In the genomic region with DNA sequence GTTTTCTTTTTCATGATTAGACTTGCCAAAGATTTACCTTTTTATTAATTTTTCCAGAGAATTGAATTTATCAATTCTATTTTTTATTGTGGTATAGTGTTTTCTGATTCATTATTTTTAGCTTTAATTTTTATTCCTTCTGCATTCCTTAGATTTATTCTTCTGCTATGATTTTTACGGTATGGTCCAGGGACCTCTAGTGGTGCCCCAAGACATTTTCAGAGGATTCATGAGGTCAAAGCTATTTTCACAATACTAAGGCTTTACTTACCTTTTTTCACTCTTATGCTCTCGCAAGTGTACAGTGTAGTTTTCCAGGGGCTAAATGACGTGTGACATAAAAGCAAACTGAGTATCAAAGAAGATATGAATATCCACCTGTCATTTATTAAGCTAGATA, we compare ENCODE assay signal across 9 cellular contexts. TPM values are rescaled to one million over a fixed set of nuclear protein-coding genes. Genes with fewer than 3 reads are reported as not detected.
DNase-seq lines count a peak whose midpoint lies in the region; ATAC-seq and TF ChIP-seq lines count a peak whose summit lies in the region.
"Had no signal": no experiment of that assay in that cellular context is flagged by ENCODE, and none has a peak within 500 bp of the region (broad histone marks: within the 10 kb centered on the region; RNA-seq: fewer than 3 reads in every experiment).

No MANE protein-coding gene starts in this region.

- H3K36me3 Mint-ChIP-seq in activated T-helper 2 cell treated with anti-CD3 and anti-CD28 coated beads, Interferon-gamma antibody, Interleukin-2, Interleukin-4, amounts not matched to agents 10 μg/mL and 5 μg/mL and 100 μg/mL, durations not matched to agents 14 hours and 24 hours and 36 hours (ENCODE audit: low read depth) = no peaks in the 10 kb centered on the region

- DNase-seq in DMS53 treated with DMSO at 0.1 percent for 48 hours (lab: John Stamatoyannopoulos, UW; ENCODE audit: unreplicated experiment) = peak; percentile 19
- peak; percentile 1 for DNase-seq in amniotic epithelial cell (ENCODE audit: low read depth)
- DNase-seq in medulla oblongata (ENCODE audit: extremely low spot score) = peak; percentile 15
- DNase-seq in omental fat pad (ENCODE audit: low spot score) = no peak
- no peak for DNase-seq in foreskin melanocyte
- DNase-seq in NK-92 (lab: John Stamatoyannopoulos, UW; ENCODE audit: unreplicated experiment) = no peak
- DNase-seq in activated T-helper 2 cell treated with anti-CD3 and anti-CD28 coated beads, Interferon-gamma antibody, Interleukin-2, Interleukin-4, amounts not matched to agents 10 μg/mL and 5 μg/mL and 100 μg/mL, durations not matched to agents 14 hours and 24 hours and 36 hours (ENCODE audit: low spot score) = no peak
- DNase-seq: thyroid gland had no signal

- H3K27me3 Mint-ChIP-seq in activated T-helper 2 cell treated with anti-CD3 and anti-CD28 coated beads, Interferon-gamma antibody, Interleukin-2, Interleukin-4, amounts not matched to agents 10 μg/mL and 5 μg/mL and 100 μg/mL, durations not matched to agents 14 hours and 24 hours and 36 hours (ENCODE audit: low read depth) = no peaks in the 10 kb centered on the region

- no peaks in the 10 kb centered on the region for H3K9me3 Mint-ChIP-seq in activated T-helper 2 cell treated with anti-CD3 and anti-CD28 coated beads, Interferon-gamma antibody, Interleukin-2, Interleukin-4, amounts not matched to agents 10 μg/mL and 5 μg/mL and 100 μg/mL, durations not matched to agents 14 hours and 24 hours and 36 hours

- ATAC-seq in HG02885 (IDR thresholded peaks at IDR 0.05; ENCODE audit: poor library complexity, unreplicated experiment) (peak; percentile 53), omental fat pad (ENCODE audit: low FRiP score) (no peak)

- no peak for TF ChIP-seq CTCF in omental fat pad (IDR thresholded peaks at IDR 0.05)

- H3K4me3 Mint-ChIP-seq in activated T-helper 2 cell treated with anti-CD3 and anti-CD28 coated beads, Interferon-gamma antibody, Interleukin-2, Interleukin-4, amounts not matched to agents 10 μg/mL and 5 μg/mL and 100 μg/mL, durations not matched to agents 14 hours and 24 hours and 36 hours (ENCODE audit: low read depth) = no peak overlapping the region

- intact Hi-C loops in activated T-helper 2 cell treated with anti-CD3 and anti-CD28 coated beads, Interferon-gamma antibody, Interleukin-2, Interleukin-4, amounts not matched to agents 10 μg/mL and 5 μg/mL and 100 μg/mL, durations not matched to agents 14 hours and 24 hours and 36 hours (cut with micrococcal nuclease) = no loop called here

- peaks cover 3% of the 10 kb centered on the region for H3K4me1 Mint-ChIP-seq in activated T-helper 2 cell treated with anti-CD3 and anti-CD28 coated beads, Interferon-gamma antibody, Interleukin-2, Interleukin-4, amounts not matched to agents 10 μg/mL and 5 μg/mL and 100 μg/mL, durations not matched to agents 14 hours and 24 hours and 36 hours (ENCODE audit: low read depth)

- H3K27ac Mint-ChIP-seq in activated T-helper 2 cell treated with anti-CD3 and anti-CD28 coated beads, Interferon-gamma antibody, Interleukin-2, Interleukin-4, amounts not matched to agents 10 μg/mL and 5 μg/mL and 100 μg/mL, durations not matched to agents 14 hours and 24 hours and 36 hours = no peak overlapping the region

RNA-seq across cellular contexts. Expression of a gene that starts 8.0 kb away (rescaled TPM):
- 1 to 10 TPM; 1.2 to 4.3 (median 2.4) TPM for total RNA-seq in omental fat pad
- total RNA-seq in activated T-helper 2 cell treated with anti-CD3 and anti-CD28 coated beads, Interferon-gamma antibody, Interleukin-2, Interleukin-4, amounts not matched to agents 10 μg/mL and 5 μg/mL and 100 μg/mL, durations not matched to agents 14 hours and 24 hours and 36 hours = 6.5 and 8.0 TPM in 2 replicates

Comparison
In these comparisons a context has a peak if more than half of its experiments do, and no peak if none do; other contexts are left out.
1. DNase-seq: peak in DMS53 treated with DMSO at 0.1 percent for 48 hours (single experiment), amniotic epithelial cell (single experiment) and medulla oblongata (single experiment); none in omental fat pad (single experiment), foreskin melanocyte (single experiment), NK-92 (single experiment) and activated T-helper 2 cell treated with anti-CD3 and anti-CD28 coated beads, Interferon-gamma antibody, Interleukin-2, Interleukin-4, amounts not matched to agents 10 μg/mL and 5 μg/mL and 100 μg/mL, durations not matched to agents 14 hours and 24 hours and 36 hours (single experiment).